Comparison of ENCODE assay signal across 8 cellular contexts in the genomic region with DNA sequence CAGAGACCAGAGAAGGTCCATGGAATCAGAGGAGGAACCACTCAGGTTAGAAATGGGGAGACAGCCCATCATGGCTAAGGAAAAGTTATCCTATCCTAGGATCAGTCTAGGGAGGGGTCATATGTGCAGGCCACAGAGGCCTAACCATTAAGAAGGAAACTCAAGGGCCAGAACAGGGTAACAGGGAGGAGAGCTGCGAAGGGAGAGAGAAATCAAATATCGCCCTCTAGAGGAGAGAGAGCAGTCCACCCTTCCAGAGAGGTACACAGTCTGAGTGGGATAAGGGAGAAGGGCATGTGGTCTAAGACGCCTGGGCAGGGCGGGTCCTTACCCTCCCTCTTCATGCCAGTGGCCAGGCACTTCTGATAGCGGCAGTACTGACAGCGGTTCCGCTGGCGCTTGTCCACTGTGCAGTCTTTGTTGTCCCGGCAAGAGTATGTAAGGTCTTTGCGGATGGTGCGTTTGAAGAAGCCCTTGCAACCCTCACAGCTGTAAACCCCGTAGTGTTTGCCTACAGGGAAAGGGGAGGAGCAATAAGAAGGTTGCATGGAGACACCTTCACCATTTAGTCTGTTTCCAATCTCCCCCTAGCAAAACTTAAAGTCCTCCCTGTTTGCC. TPM values are rescaled to one million over a fixed set of nuclear protein-coding genes. Genes with fewer than 3 reads are reported as not detected.
DNase-seq lines count a peak whose midpoint lies in the region; ATAC-seq, FAIRE-seq and TF ChIP-seq lines count a peak whose summit lies in the region.

No MANE protein-coding gene starts in this region.

- H3K4me1 ChIP-seq in GM23338 (ENCODE audit: insufficient read depth) (peaks cover 12% of the 10 kb centered on the region), ascending aorta (peaks cover 21 to 28% of the 10 kb centered on the region in 2 donors), hepatocyte (ENCODE audit: insufficient read depth) (peaks cover 21% of the 10 kb centered on the region)

- H2AFZ ChIP-seq in GM23338 (no peak overlapping the region), hepatocyte (no peak overlapping the region)

- H3K9me2 ChIP-seq in GM23338 (ENCODE audit: insufficient read depth) (no peaks in the 10 kb centered on the region), hepatocyte (replicated peaks; ENCODE audit: insufficient read depth) (no peaks in the 10 kb centered on the region)

- DNase-seq in D721Med (ENCODE audit: insufficient read length, low spot score) (peak; percentile 83), GM23338 (ENCODE audit: low spot score) (peak; percentile 90), NCI-H82 treated with DMSO at 0.1 percent for 48 hours (lab: John Stamatoyannopoulos, UW; ENCODE audit: unreplicated experiment) (peak; percentile 39), ascending aorta (ENCODE audit: low spot score in 2 of 2) (no peak), hepatocyte (ENCODE audit: low spot score) (peak; percentile 84)
- DNase-seq in stimulated activated effector memory CD8-positive, alpha-beta T cell treated with anti-CD3 and anti-CD28 coated beads, Interleukin-12 subunit alpha, Interleukin-12 subunit beta, amount 100 ng/mL, for 72 hours (ENCODE audit: low spot score in 2 of 2) = peak in 1 of 2 donors; percentile 66

- 43% methylated on average over 12 of the region's 12 CpGs for WGBS in hepatocyte (ENCODE audit: low lambda C conversion rate, missing lambda C conversion rate)

- peaks cover 22% of the 10 kb centered on the region for H3F3A ChIP-seq in GM23338 (replicated peaks; ENCODE audit: low read depth)

- ATAC-seq in GM23338 = peak; percentile 65
- peak; percentile 56 for ATAC-seq in stimulated activated effector memory CD8-positive, alpha-beta T cell treated with anti-CD3 and anti-CD28 coated beads, Interleukin-12 subunit alpha, Interleukin-12 subunit beta, amount 100 ng/mL, for 72 hours
- ATAC-seq in HG02642 (IDR thresholded peaks at IDR 0.05; ENCODE audit: poor library complexity, unreplicated experiment) = no peak
- no peak for ATAC-seq in GM19324 (IDR thresholded peaks at IDR 0.05; ENCODE audit: low FRiP score, unreplicated experiment)

- H3K9me3 ChIP-seq in ascending aorta (no peaks in the 10 kb centered on the region), hepatocyte (ENCODE audit: low read depth) (no peaks in the 10 kb centered on the region)

- H3K4me3 Mint-ChIP-seq in GM23338 = peak overlapping the region; percentile 100
- H3K4me3 Mint-ChIP-seq in stimulated activated effector memory CD8-positive, alpha-beta T cell treated with anti-CD3 and anti-CD28 coated beads, Interleukin-12 subunit alpha, Interleukin-12 subunit beta, amount 100 ng/mL, for 72 hours = peak overlapping the region; percentile 92

- peaks cover 21% of the 10 kb centered on the region for H3K27me3 Mint-ChIP-seq in GM23338 (ENCODE audit: insufficient read depth, low read depth, poor library complexity)

- peaks cover 32% of the 10 kb centered on the region for H3K36me3 Mint-ChIP-seq in GM23338 (ENCODE audit: low read depth)
- peaks cover 77% of the 10 kb centered on the region for H3K36me3 Mint-ChIP-seq in stimulated activated effector memory CD8-positive, alpha-beta T cell treated with anti-CD3 and anti-CD28 coated beads, Interleukin-12 subunit alpha, Interleukin-12 subunit beta, amount 100 ng/mL, for 72 hours

- intact Hi-C loops in ascending aorta (cut with DNase I) = no loop called here

- H3K27ac ChIP-seq in GM23338 (ENCODE audit: low read depth) = no peak overlapping the region
- H3K27ac ChIP-seq in ascending aorta = peak overlapping the region in 1 of 2 donors; percentile 4
- no peak overlapping the region for H3K27ac ChIP-seq in hepatocyte

- H3K27ac Mint-ChIP-seq in GM23338 = no peak overlapping the region; the same call in 1 of the 2 replicates
- peak overlapping the region; percentile 98 for H3K27ac Mint-ChIP-seq in stimulated activated effector memory CD8-positive, alpha-beta T cell treated with anti-CD3 and anti-CD28 coated beads, Interleukin-12 subunit alpha, Interleukin-12 subunit beta, amount 100 ng/mL, for 72 hours

- H3K27me3 ChIP-seq in GM23338 (ENCODE audit: insufficient read depth) (peaks cover 5% of the 10 kb centered on the region), ascending aorta (no peaks in the 10 kb centered on the region), hepatocyte (peaks cover 4% of the 10 kb centered on the region)

- H3K4me1 Mint-ChIP-seq in GM23338 = peaks cover 40% of the 10 kb centered on the region
- H3K4me1 Mint-ChIP-seq in stimulated activated effector memory CD8-positive, alpha-beta T cell treated with anti-CD3 and anti-CD28 coated beads, Interleukin-12 subunit alpha, Interleukin-12 subunit beta, amount 100 ng/mL, for 72 hours = peaks cover 65% of the 10 kb centered on the region

- no peak for FAIRE-seq in D721Med (lab: Jason Lieb, UNC)

- peaks cover 16% of the 10 kb centered on the region for H4K20me1 ChIP-seq in GM23338 (replicated peaks; ENCODE audit: insufficient read depth)
- H4K20me1 ChIP-seq in hepatocyte (ENCODE audit: insufficient read depth, poor library complexity, severe bottlenecking) = peaks cover 31% of the 10 kb centered on the region

- peaks cover 23% of the 10 kb centered on the region for H3K79me2 ChIP-seq in GM23338 (replicated peaks; ENCODE audit: insufficient read depth)
- H3K79me2 ChIP-seq in hepatocyte = peaks cover 47% of the 10 kb centered on the region

- H3K4me3 ChIP-seq in GM23338 (no peak overlapping the region), ascending aorta (no peak overlapping the region), hepatocyte (no peak overlapping the region)

- no peaks in the 10 kb centered on the region; the same call in 2 of the 3 replicates for H3K9me3 Mint-ChIP-seq in GM23338
- no peaks in the 10 kb centered on the region for H3K9me3 Mint-ChIP-seq in stimulated activated effector memory CD8-positive, alpha-beta T cell treated with anti-CD3 and anti-CD28 coated beads, Interleukin-12 subunit alpha, Interleukin-12 subunit beta, amount 100 ng/mL, for 72 hours

- H3K4me2 ChIP-seq in GM23338 = 0 out of 2 replicates have a peak overlapping the region, but pooled peaks have one; percentile 17
- H3K4me2 ChIP-seq in hepatocyte = peak overlapping the region; percentile 96

- TF ChIP-seq CTCF in D721Med (IDR thresholded peaks at IDR 0.05; ENCODE audit: insufficient read depth, missing control alignments) (peak; percentile 67), GM23338 (conservative IDR thresholded peaks at IDR 0.05; ENCODE audit: low read depth in 2 of 2) (peak; percentile 71 to 92), ascending aorta (IDR thresholded peaks at IDR 0.05) (peak in 2 of 3 experiments; percentile 42 to 61), hepatocyte (IDR thresholded peaks at IDR 0.05; ENCODE audit: poor library complexity) (peak; percentile 70)

- H3K36me3 ChIP-seq in GM23338 (ENCODE audit: insufficient read depth) (peaks cover 4% of the 10 kb centered on the region; the same call in 1 of the 2 replicates), ascending aorta (peaks cover 24 to 35% of the 10 kb centered on the region in 2 donors), hepatocyte (replicated peaks; ENCODE audit: insufficient read depth, low read depth) (no peaks in the 10 kb centered on the region)

TF ChIP-seq in GM23338, 12 proteins besides CTCF, POLR2A, EP300 and RAD21 (continues in another document):
- TF ChIP-seq EZH2phosphoT487 (IDR thresholded peaks at IDR 0.05; ENCODE audit: unreplicated experiment) (no peak), EZH2 (IDR thresholded peaks at IDR 0.05; ENCODE audit: low read depth, unreplicated experiment) (no peak), STAT1 (IDR thresholded peaks at IDR 0.05; ENCODE audit: unreplicated experiment) (no peak), POLR2AphosphoS5 (IDR thresholded peaks at IDR 0.05; ENCODE audit: low read depth) (no peak), NANOG (IDR thresholded peaks at IDR 0.05; ENCODE audit: borderline replicate concordance) (no peak), ZNF331 (CRISPR knock-in tag; IDR thresholded peaks at IDR 0.05; ENCODE audit: low read depth) (no peak), ZNF114 (CRISPR knock-in tag; IDR thresholded peaks at IDR 0.05) (no peak)

RNA-seq across cellular contexts. Expression of a gene that starts 2.9 kb away (rescaled TPM):
- total RNA-seq in GM23338 (2014; rRNA removed; shearing (Covaris generic)) = 11.3 and 11.6 TPM in 2 replicates
- 6.7 and 6.9 TPM in 2 replicates for polyA plus RNA-seq in GM23338 (2016; fragmentation: Nextera tagmentation; extraction: Ambion mirVana)
- total RNA-seq in ascending aorta = 21.6 TPM
- 14.2 and 17.0 TPM in 2 replicates for total RNA-seq in hepatocyte
- 24.6 and 29.8 TPM in 2 replicates for polyA plus RNA-seq in hepatocyte

RNA-seq across cellular contexts. Expression of a gene that starts 3.1 kb away (rescaled TPM):
- total RNA-seq in GM23338 (2014; rRNA removed; shearing (Covaris generic)) = 75.9 and 79.9 TPM in 2 replicates
- polyA plus RNA-seq in GM23338 (2016; fragmentation: Nextera tagmentation; extraction: Ambion mirVana) = 9.0 and 9.2 TPM in 2 replicates
- total RNA-seq in ascending aorta = 59.7 TPM
- total RNA-seq in hepatocyte = 118 and 130 TPM in 2 replicates
- 46.4 and 55.0 TPM in 2 replicates for polyA plus RNA-seq in hepatocyte

RNA-seq across cellular contexts. Expression of a gene that starts 5.3 kb away (rescaled TPM):
- total RNA-seq in GM23338 (2014; rRNA removed; shearing (Covaris generic)) = 1.3 and 2.7 TPM in 2 replicates
- 1.6 and 2.2 TPM in 2 replicates for polyA plus RNA-seq in GM23338 (2016; fragmentation: Nextera tagmentation; extraction: Ambion mirVana)
- total RNA-seq in ascending aorta = 0.11 TPM
- 2.5 and 3.0 TPM in 2 replicates for total RNA-seq in hepatocyte
- polyA plus RNA-seq in hepatocyte = 4.2 and 4.7 TPM in 2 replicates

RNA-seq across cellular contexts. Expression of a gene that starts 6.9 kb away (rescaled TPM):
- total RNA-seq in GM23338 (2014; rRNA removed; shearing (Covaris generic)) = 8.9 and 16.0 TPM in 2 replicates
- polyA plus RNA-seq in GM23338 (2016; fragmentation: Nextera tagmentation; extraction: Ambion mirVana) (4.3 and 5.6 TPM in 2 replicates), hepatocyte (11.1 and 12.9 TPM in 2 replicates)
- total RNA-seq in ascending aorta (not detected), hepatocyte (6.0 and 7.8 TPM in 2 replicates)

RNA-seq across cellular contexts. Expression of a gene that starts 10.8 kb away (rescaled TPM):
- total RNA-seq in GM23338 (2014; rRNA removed; shearing (Covaris generic)) = 8.0 and 16.0 TPM in 2 replicates
- polyA plus RNA-seq in GM23338 (2016; fragmentation: Nextera tagmentation; extraction: Ambion mirVana) (6.4 and 8.3 TPM in 2 replicates), hepatocyte (32.3 and 32.5 TPM in 2 replicates)
- total RNA-seq in ascending aorta (28.5 TPM), hepatocyte (25.0 and 25.6 TPM in 2 replicates)

Comparison
In these comparisons a context has a peak if more than half of its experiments do, and no peak if none do; other contexts are left out.
1. DNase-seq: peak in D721Med (single experiment), GM23338 (single experiment), NCI-H82 treated with DMSO at 0.1 percent for 48 hours (single experiment) and hepatocyte (single experiment); none in ascending aorta (0 of 2).
2. ATAC-seq: peak in GM23338 (single experiment) and stimulated activated effector memory CD8-positive, alpha-beta T cell treated with anti-CD3 and anti-CD28 coated beads, Interleukin-12 subunit alpha, Interleukin-12 subunit beta, amount 100 ng/mL, for 72 hours (single experiment); none in HG02642 (single experiment) and GM19324 (single experiment).
3. Peak in every context shown above with its lines, with median percentiles within 50 percentile points of each other: CTCF ChIP-seq.